ENCODE assay signal across 8 cellular contexts in the genomic region with DNA sequence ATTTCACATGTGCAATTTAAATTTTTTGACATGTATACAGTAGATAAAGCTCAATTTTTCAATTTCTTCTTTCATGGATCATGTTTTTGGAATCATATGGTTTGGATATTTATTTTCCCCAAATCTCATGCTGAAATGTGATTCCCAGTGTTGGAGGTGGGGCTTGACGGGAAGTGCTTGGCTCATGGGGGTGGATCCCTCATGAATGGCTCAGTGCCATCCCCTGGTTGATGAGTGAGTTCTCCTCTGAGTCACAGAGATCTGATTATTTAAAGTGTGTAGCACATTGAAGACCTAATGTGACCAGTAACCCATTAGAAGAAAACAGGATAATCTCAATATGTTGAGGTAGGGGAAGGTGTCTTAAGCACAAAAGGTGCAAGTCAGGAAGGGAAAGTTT. TPM values are rescaled to one million over a fixed set of nuclear protein-coding genes. Genes with fewer than 3 reads are reported as not detected.
DNase-seq lines count a peak whose midpoint lies in the region; ATAC-seq and TF ChIP-seq lines count a peak whose summit lies in the region.

No MANE protein-coding gene starts in this region.

- H3K9me3 Mint-ChIP-seq in CD14-positive monocyte, result no peaks in the 10 kb centered on the region

- peaks cover 17% of the 10 kb centered on the region for H3K4me1 Mint-ChIP-seq in CD14-positive monocyte

- H3K36me3 Mint-ChIP-seq in CD14-positive monocyte, result no peaks in the 10 kb centered on the region

- no peak for TF ChIP-seq CTCF in CD14-positive monocyte (IDR thresholded peaks at IDR 0.05)

- intact Hi-C loops in CD14-positive monocyte (cut with micrococcal nuclease), result loop anchor here in 1 of 2 donors (10.0 kb wide), 1 partner anchor 816 kb away; a partner anchor contains a TSS

- no peak overlapping the region for H3K27ac Mint-ChIP-seq in CD14-positive monocyte

- ATAC-seq in GM21723 (IDR thresholded peaks at IDR 0.05; ENCODE audit: unreplicated experiment), result no peak
- no peak for ATAC-seq in GM19463 (IDR thresholded peaks at IDR 0.05; ENCODE audit: unreplicated experiment)

- DNase-seq in GM04503 (ENCODE audit: low read depth) (peak; percentile 69), SW480 (ENCODE audit: low spot score) (peak; percentile 4), globus pallidus (ENCODE audit: low spot score) (peak; percentile 82), occipital lobe (lab: John Stamatoyannopoulos, UW) (peak; percentile 68), CD14-positive monocyte (ENCODE audit: low spot score) (no peak), activated T-cell treated with anti-CD3 and anti-CD28 coated beads for 4 hours (no peak)

- peaks cover 0 to 2% (median 0%) of the 10 kb centered on the region in 3 donors for H3K27me3 Mint-ChIP-seq in CD14-positive monocyte (ENCODE audit: low read depth in 3 of 3)

- H3K4me3 Mint-ChIP-seq in CD14-positive monocyte, result peak overlapping the region in 1 of 2 donors; percentile 49

RNA-seq across cellular contexts. Expression of a gene that starts 9.1 kb away (rescaled TPM):
- 23.4 TPM for total RNA-seq in occipital lobe
- 10 to 100 TPM; 64.8 to 99.7 TPM for polyA plus RNA-seq in CD14-positive monocyte

Comparison
In these comparisons a context has a peak if more than half of its experiments do, and no peak if none do; other contexts are left out.
1. DNase-seq: peak in GM04503 (single experiment), SW480 (single experiment), globus pallidus (single experiment) and occipital lobe (single experiment); none in CD14-positive monocyte (single experiment) and activated T-cell treated with anti-CD3 and anti-CD28 coated beads for 4 hours (single experiment).